In the genomic region with DNA sequence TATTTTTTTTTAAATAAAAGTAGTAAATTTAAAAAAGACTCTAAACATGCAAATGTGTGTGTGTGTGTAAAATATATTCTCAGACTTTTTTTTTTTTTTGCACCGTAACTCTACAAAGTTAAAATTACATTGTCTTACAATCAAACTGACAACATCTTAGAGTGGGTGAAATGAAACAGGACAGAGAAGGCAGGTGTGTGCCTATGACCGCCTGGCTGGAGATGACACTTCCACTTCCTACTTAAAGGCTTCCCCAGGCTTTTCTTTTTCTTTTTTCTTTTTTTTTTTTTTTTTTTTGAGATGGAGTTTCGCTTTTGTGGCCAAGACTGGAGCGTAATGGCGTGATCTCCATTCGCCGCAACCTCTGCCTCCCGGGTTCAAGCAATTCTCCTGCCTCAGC, we compare ENCODE assay signal across 22 cellular contexts. TPM values are rescaled to one million over a fixed set of nuclear protein-coding genes. Genes with fewer than 3 reads are reported as not detected.
"Had no signal": no experiment of that assay in that cellular context is flagged by ENCODE, and none has a peak within 500 bp of the region (broad histone marks: within the 10 kb centered on the region; RNA-seq: fewer than 3 reads in every experiment).

No MANE protein-coding gene starts in this region.

- FAIRE-seq: endothelial cell of umbilical vein had no signal

- ATAC-seq: heart left ventricle; left colon; left ventricle myocardium superior; naive thymus-derived CD8-positive, alpha-beta T cell; psoas muscle; right lobe of liver; stimulated activated effector memory CD8-positive, alpha-beta T cell treated with anti-CD3 and anti-CD28 coated beads, Interleukin-12 subunit alpha, Interleukin-12 subunit beta, amount 100 ng/mL, for 72 hours had no signal

- H3K27me3 ChIP-seq: heart left ventricle, right lobe of liver, tibial artery, upper lobe of left lung, uterus had no signal

- H3K4me3 ChIP-seq: heart left ventricle, lung, psoas muscle, right lobe of liver, tibial artery, upper lobe of left lung, uterus had no signal

- H3K36me3 ChIP-seq: neutrophil, uterus had no signal

- H3K27ac ChIP-seq: heart left ventricle, neutrophil, psoas muscle, right lobe of liver, tibial artery, upper lobe of left lung, uterus had no signal

- DNase-seq: effector CD4-positive, alpha-beta T cell; endodermal cell; erythroblast; foreskin melanocyte; heart left ventricle; hippocampal formation; left colon; left ventricle myocardium superior; naive thymus-derived CD8-positive, alpha-beta T cell; psoas muscle; retina; right lobe of liver; stimulated activated CD4-positive, alpha-beta T cell treated with anti-CD3 and anti-CD28 coated beads, Interleukin-4, amount 100 ng/mL, for 1 hour; stimulated activated CD8-positive, alpha-beta memory T cell treated with anti-CD3 and anti-CD28 coated beads, Interleukin-4, amount 100 ng/mL, for 48 hours; tibial artery; upper lobe of left lung; uterus had no signal

- H3K9me3 ChIP-seq: heart left ventricle, neutrophil, psoas muscle, right lobe of liver, tibial artery, upper lobe of left lung, uterus had no signal

RNA-seq across cellular contexts. Expression of gene ENG, which starts 25.7 kb away (rescaled TPM):
- polyA plus RNA-seq: neural cell had no signal

RNA-seq across cellular contexts. Expression of gene PIP5KL1, which starts 50.4 kb away (rescaled TPM):
- total RNA-seq: left ventricle myocardium superior had no signal
